ENCODE assay signal across 8 cellular contexts in the genomic region with DNA sequence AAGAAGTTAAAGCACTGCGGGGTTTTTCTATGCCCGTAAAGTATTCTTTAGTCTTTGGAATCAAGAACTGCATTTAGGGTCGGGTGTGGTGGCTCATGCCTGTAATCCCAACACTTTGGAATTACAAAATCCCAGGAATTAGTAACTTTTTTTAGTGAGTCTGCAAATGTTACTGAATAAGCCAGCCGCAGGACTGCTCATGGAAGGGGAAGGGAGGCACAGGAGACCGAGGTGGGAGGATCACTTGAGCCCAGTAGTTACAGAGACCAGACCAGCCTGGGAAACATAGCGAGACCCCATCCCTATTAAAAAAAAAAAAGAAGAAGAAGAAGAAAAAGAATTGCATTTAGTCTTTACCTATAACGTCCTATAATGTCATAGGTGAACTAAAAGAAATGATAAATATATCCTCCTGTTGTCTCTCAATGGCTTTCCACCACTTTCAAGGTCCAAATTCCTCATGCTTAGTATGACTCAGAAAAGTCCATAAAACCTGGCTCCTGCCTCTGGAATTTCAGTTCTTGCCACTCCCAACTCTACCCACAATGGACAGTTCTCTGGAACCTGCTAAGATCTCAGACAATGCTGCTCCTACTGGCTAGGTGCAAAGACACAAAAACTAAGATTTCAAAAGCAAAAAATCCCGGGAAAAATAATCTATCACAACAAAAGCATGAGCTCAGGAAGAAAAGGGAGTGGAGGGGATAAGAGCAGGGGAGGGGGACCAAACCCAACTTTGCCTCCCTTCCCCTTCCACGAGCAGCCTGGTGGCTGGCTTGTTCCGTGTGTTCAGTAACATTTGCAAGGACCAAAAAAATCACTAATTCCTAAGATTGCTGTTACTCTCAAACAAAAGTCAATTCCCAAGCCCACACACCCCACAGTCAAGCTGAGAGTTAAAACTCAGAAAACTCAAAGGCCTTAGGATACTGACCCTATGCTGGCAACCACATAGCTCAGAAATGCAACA. TPM values are rescaled to one million over a fixed set of nuclear protein-coding genes. Genes with fewer than 3 reads are reported as not detected.
DNase-seq lines count a peak whose midpoint lies in the region; ATAC-seq and TF ChIP-seq lines count a peak whose summit lies in the region.

No MANE protein-coding gene starts in this region.

- H3K4me3 Mint-ChIP-seq in Calu3 (ENCODE audit: low read depth, unreplicated experiment) (peak overlapping the region; percentile 55), endothelial cell (ENCODE audit: unreplicated experiment) (no peak overlapping the region)

- no peaks in the 10 kb centered on the region for H3K9me3 ChIP-seq in MM.1S (replicated peaks; ENCODE audit: insufficient read depth, low read length)
- H3K9me3 ChIP-seq in neuronal stem cell (replicated peaks in 1 of 2; ENCODE audit: control insufficient read depth in 2 of 2, insufficient read depth in 1 of 2, low read depth in 1 of 2, low read length in 2 of 2), result no peaks in the 10 kb centered on the region

- no peak overlapping the region for H2BK120ac ChIP-seq in neuronal stem cell (ENCODE audit: low read depth, low read length)

- no peak overlapping the region for H3K23ac ChIP-seq in neuronal stem cell (ENCODE audit: low read depth, low read length, poor library complexity)

- ATAC-seq in HG03565 (IDR thresholded peaks at IDR 0.05; ENCODE audit: unreplicated experiment), result no peak

- no peak overlapping the region for H4K8ac ChIP-seq in neuronal stem cell (ENCODE audit: low read depth, low read length)

- TSS peak; percentile 26 for BruUV-seq in Calu3 (replicated peaks; lab: Mats Ljungman, UMichigan)

- H3K79me2 ChIP-seq in MM.1S (ENCODE audit: low read length), result peaks cover 81% of the 10 kb centered on the region

- H3K27me3 Mint-ChIP-seq in Calu3 (ENCODE audit: unreplicated experiment) (no peaks in the 10 kb centered on the region), endothelial cell (ENCODE audit: unreplicated experiment) (no peaks in the 10 kb centered on the region)

- peak overlapping the region; percentile 18; the same call in 1 of the 2 replicates for H3K9ac ChIP-seq in MM.1S (ENCODE audit: low read length)
- H3K9ac ChIP-seq in neuronal stem cell (ENCODE audit: low read depth, low read length, poor library complexity), result no peak overlapping the region

- H3K4me2 ChIP-seq in MM.1S (ENCODE audit: low read depth, low read length), result peak overlapping the region; percentile 69
- H3K4me2 ChIP-seq in neuronal stem cell (ENCODE audit: insufficient read depth, low read length, poor library complexity, severe bottlenecking), result no peak overlapping the region

- H2AFZ ChIP-seq in MM.1S (ENCODE audit: low read length) (no peak overlapping the region), neuronal stem cell (ENCODE audit: low read length) (no peak overlapping the region)

- no peaks in the 10 kb centered on the region for H3K9me2 ChIP-seq in MM.1S (replicated peaks; ENCODE audit: insufficient read depth, low read length)

- H3K79me1 ChIP-seq in neuronal stem cell (ENCODE audit: low read depth, low read length), result no peaks in the 10 kb centered on the region

- H3K27ac Mint-ChIP-seq in Calu3 (ENCODE audit: unreplicated experiment) (peak overlapping the region; percentile 57), endothelial cell (ENCODE audit: unreplicated experiment) (peak overlapping the region; percentile 50)

- no peak for TF ChIP-seq CTCF in Calu3 (IDR thresholded peaks at IDR 0.05; ENCODE audit: unreplicated experiment)
- no peak for TF ChIP-seq CTCF in MM.1S (IDR thresholded peaks at IDR 0.05; ENCODE audit: low read length)
- no peak for TF ChIP-seq CTCF in endothelial cell (IDR thresholded peaks at IDR 0.05; ENCODE audit: unreplicated experiment)

- no peak overlapping the region for H2BK15ac ChIP-seq in neuronal stem cell (ENCODE audit: low read length)

- no peak overlapping the region for H2AK5ac ChIP-seq in neuronal stem cell (ENCODE audit: low read depth, low read length)

- peaks cover 31% of the 10 kb centered on the region for H3K36me3 Mint-ChIP-seq in Calu3 (ENCODE audit: insufficient read depth, unreplicated experiment)
- H3K36me3 Mint-ChIP-seq in endothelial cell (ENCODE audit: low read depth, unreplicated experiment), result no peaks in the 10 kb centered on the region

- no peaks in the 10 kb centered on the region for H3K27me3 ChIP-seq in MM.1S (replicated peaks; ENCODE audit: insufficient read depth, low read length)
- H3K27me3 ChIP-seq in neuronal stem cell (ENCODE audit: control insufficient read depth in 3 of 3, insufficient read depth in 3 of 3, low read depth in 1 of 3, low read length in 3 of 3), result no peaks in the 10 kb centered on the region

- H3K27ac ChIP-seq in MM.1S (ENCODE audit: low read length), result peak overlapping the region; percentile 66; the same call in 1 of the 2 replicates
- no peak overlapping the region for H3K27ac ChIP-seq in neuronal stem cell (replicated peaks; ENCODE audit: low read length)

- DNase-seq in Calu3, result no peak
- DNase-seq in MM.1S, result no peak
- no peak for DNase-seq in endothelial cell (ENCODE audit: low spot score)
- DNase-seq in neuronal stem cell (ENCODE audit: low spot score), result no peak
- DNase-seq in activated effector memory CD4-positive, alpha-beta T cell treated with anti-CD3 and anti-CD28 coated beads, Interleukin-2, amount 50 U/mL, for 16 hours, result no peak
- DNase-seq in NCI-H2227 treated with DMSO at 0.1 percent for 48 hours (lab: John Stamatoyannopoulos, UW), result no peak
- DNase-seq in NAMALWA (ENCODE audit: low spot score), result no peak

- H3K4me3 ChIP-seq in MM.1S (ENCODE audit: low read length) (peak overlapping the region; percentile 8; the same call in 1 of the 2 replicates), neuronal stem cell (ENCODE audit: low read length in 2 of 2) (no peak overlapping the region)

- H4K91ac ChIP-seq in neuronal stem cell (ENCODE audit: low read depth, low read length, poor library complexity), result no peak overlapping the region

- no CpG with 5 or more reads among the region's 10 CpGs for WGBS in neuronal stem cell (ENCODE audit: extremely low coverage in 2 of 2, insufficient read length in 2 of 2, insufficient replicate concordance in 1 of 2), 2 donors

- H3F3A ChIP-seq in MM.1S (ENCODE audit: insufficient read depth, low read length), result peaks cover 46% of the 10 kb centered on the region

- no peaks in the 10 kb centered on the region for H3K36me3 ChIP-seq in MM.1S (replicated peaks; ENCODE audit: insufficient read depth, low read length)
- peaks cover 0 to 3% of the 10 kb centered on the region in 2 donors for H3K36me3 ChIP-seq in neuronal stem cell (replicated peaks in 1 of 2; ENCODE audit: control insufficient read depth in 2 of 2, insufficient read depth in 2 of 2, low read length in 2 of 2)

- H2BK5ac ChIP-seq in neuronal stem cell (ENCODE audit: low read length), result no peak overlapping the region

- H3K14ac ChIP-seq in neuronal stem cell (ENCODE audit: low read length), result no peak overlapping the region

- no peak overlapping the region for H2BK12ac ChIP-seq in neuronal stem cell (ENCODE audit: low read length)

- no peaks in the 10 kb centered on the region for H3K9me3 Mint-ChIP-seq in Calu3 (ENCODE audit: low read depth, unreplicated experiment)
- no peaks in the 10 kb centered on the region for H3K9me3 Mint-ChIP-seq in endothelial cell (ENCODE audit: unreplicated experiment)

- peak overlapping the region; percentile 46 for H3K18ac ChIP-seq in neuronal stem cell (ENCODE audit: low read length)

- H3K4ac ChIP-seq in neuronal stem cell (ENCODE audit: low read length), result no peak overlapping the region

- intact Hi-C loops in Calu3 (cut with micrococcal nuclease; ENCODE audit: unreplicated experiment), result loop anchor here (2.0 to 5.0 kb wide), 5 partner anchors 16 to 62 kb away; a partner anchor contains a TSS

- no peaks in the 10 kb centered on the region for H4K20me1 ChIP-seq in MM.1S (ENCODE audit: insufficient read depth, low read length)

- H3K4me1 ChIP-seq in MM.1S (ENCODE audit: low read length) (peaks cover 76% of the 10 kb centered on the region), neuronal stem cell (ENCODE audit: control insufficient read depth in 2 of 2, insufficient read depth in 1 of 2, low read depth in 1 of 2, low read length in 2 of 2) (peaks cover 14 to 15% of the 10 kb centered on the region in 2 donors)

- CTCF ChIA-PET in Calu3 (lab: Charles Lee), result interaction anchor here (0.5 to 1.8 kb wide), 16 partner anchors 9 to 171 kb away, joined by 3 to 13 read pairs (median 4); a partner anchor contains a TSS

- H3K4me1 Mint-ChIP-seq in Calu3 (ENCODE audit: low read depth, unreplicated experiment) (peaks cover 82% of the 10 kb centered on the region), endothelial cell (ENCODE audit: unreplicated experiment) (peaks cover 46% of the 10 kb centered on the region)

RNA-seq across cellular contexts. Expression of a gene that starts 39.0 kb away (rescaled TPM):
- total RNA-seq in Calu3 (2022) (117 and 131 TPM in 2 replicates), endothelial cell (ENCODE audit: unreplicated experiment) (115 TPM)
- polyA plus RNA-seq in neuronal stem cell (2013, experiment 1 of 2), result 46.5 TPM
- polyA plus RNA-seq in neuronal stem cell (2013, experiment 2 of 2), result 48.5 TPM
